Comparison of ENCODE assay signal across 9 cellular contexts in the genomic region with DNA sequence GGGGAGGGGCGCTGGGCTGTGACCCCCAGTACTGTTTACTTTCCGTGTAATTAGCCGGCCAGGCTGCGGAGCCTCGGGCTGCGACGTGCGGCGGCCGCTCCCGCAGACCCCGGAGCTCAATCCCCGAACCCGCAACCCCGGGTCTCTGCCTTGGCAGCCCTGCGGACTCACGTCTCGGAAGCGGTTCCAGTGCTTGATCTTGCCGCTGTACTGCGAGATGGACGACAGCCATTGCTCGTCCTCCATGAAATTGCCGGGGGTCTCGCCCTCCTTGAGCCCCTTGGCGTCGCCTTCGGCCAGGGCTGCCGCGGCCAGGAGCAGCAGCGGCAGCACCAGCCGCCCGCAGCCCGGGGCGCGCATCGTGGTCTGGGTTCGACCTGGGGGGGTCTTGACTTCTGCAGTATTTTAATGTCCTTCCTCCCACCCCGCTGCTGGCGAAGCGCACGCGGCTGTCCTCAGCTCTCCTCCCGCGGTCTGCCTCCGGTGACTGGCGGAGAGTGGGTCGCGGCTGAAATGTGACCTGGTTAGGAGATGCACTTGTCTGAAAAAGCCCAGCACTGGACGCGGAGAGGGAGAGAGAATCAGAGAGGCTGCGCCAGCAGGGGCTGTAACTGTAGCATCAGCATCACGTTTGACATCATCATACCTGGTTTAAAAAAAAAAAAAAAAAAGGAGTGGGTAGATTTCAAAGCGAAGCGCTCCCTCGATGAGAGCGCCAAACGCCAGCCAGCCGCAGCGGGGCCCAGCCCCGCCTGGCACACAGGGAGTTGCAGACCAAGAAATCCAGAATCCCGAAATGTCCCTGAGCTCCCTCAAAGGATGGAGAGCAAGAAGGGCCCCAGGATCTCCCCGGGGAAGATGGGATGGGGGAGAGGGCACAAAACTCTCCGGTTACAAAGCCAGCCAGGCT.
DNase-seq lines count a peak whose midpoint lies in the region; ATAC-seq lines count a peak whose summit lies in the region.
"Had no signal": no experiment of that assay in that cellular context is flagged by ENCODE, and none has a peak within 500 bp of the region (broad histone marks: within the 10 kb centered on the region; RNA-seq: fewer than 3 reads in every experiment).

A gene with protein sequence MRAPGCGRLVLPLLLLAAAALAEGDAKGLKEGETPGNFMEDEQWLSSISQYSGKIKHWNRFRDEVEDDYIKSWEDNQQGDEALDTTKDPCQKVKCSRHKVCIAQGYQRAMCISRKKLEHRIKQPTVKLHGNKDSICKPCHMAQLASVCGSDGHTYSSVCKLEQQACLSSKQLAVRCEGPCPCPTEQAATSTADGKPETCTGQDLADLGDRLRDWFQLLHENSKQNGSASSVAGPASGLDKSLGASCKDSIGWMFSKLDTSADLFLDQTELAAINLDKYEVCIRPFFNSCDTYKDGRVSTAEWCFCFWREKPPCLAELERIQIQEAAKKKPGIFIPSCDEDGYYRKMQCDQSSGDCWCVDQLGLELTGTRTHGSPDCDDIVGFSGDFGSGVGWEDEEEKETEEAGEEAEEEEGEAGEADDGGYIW (minus strand): TSS at position 583 of the 910 bp plus-strand sequence. CDS start 223 bp downstream, at position 360.

- H3K4me1 Mint-ChIP-seq in stimulated activated naive B cell treated with anti-CD40 and anti-IgM and Interleukin-4, amounts not matched to agents 10 μg/mL and 1 μg/mL and 100 μg/mL, for 72 hours: peaks cover 28 to 49% of the 10 kb centered on the region in 2 donors

- peaks cover 37% of the 10 kb centered on the region for H3K36me3 ChIP-seq in effector memory CD4-positive, alpha-beta T cell (ENCODE audit: control insufficient read depth, insufficient read depth, low read length)
- H3K36me3 ChIP-seq in mucosa of stomach (ENCODE audit: control insufficient read depth, insufficient read depth, low read length): no peaks in the 10 kb centered on the region

- peak within 1 kb of the TSS; percentile 99 for H3K4me3 ChIP-seq in effector memory CD4-positive, alpha-beta T cell (ENCODE audit: insufficient read depth, low read depth, low read length, poor library complexity, severe bottlenecking)
- no peak within 1 kb of the TSS for H3K4me3 ChIP-seq in mucosa of stomach (ENCODE audit: low read length)

- no peaks in the 10 kb centered on the region for H3K27me3 ChIP-seq in effector memory CD4-positive, alpha-beta T cell (replicated peaks; ENCODE audit: control insufficient read depth, insufficient read depth, low read length, poor library complexity, severe bottlenecking)
- H3K27me3 ChIP-seq in mucosa of stomach (ENCODE audit: control insufficient read depth, insufficient read depth, low read length): peaks cover 48% of the 10 kb centered on the region

- peak within 1 kb of the TSS; percentile 96 for H3K27ac Mint-ChIP-seq in stimulated activated naive B cell treated with anti-CD40 and anti-IgM and Interleukin-4, amounts not matched to agents 10 μg/mL and 1 μg/mL and 100 μg/mL, for 72 hours

- DNase-seq in DMS 273 (lab: John Stamatoyannopoulos, UW; ENCODE audit: unreplicated experiment) (peak; percentile 68), DMS 273 treated with DMSO at 0.1 percent for 48 hours (lab: John Stamatoyannopoulos, UW) (no peak)
- DNase-seq in activated CD8-positive, alpha-beta memory T cell treated with anti-CD3 and anti-CD28 coated beads for 24 hours: peak; percentile 85
- DNase-seq in effector memory CD4-positive, alpha-beta T cell: peak; percentile 74 to 78 (median 77)
- DNase-seq in stimulated activated naive B cell treated with anti-CD40 and anti-IgM and Interleukin-4, amounts not matched to agents 10 μg/mL and 1 μg/mL and 100 μg/mL, for 72 hours: peak; percentile 33

- H3K4me1 ChIP-seq in effector memory CD4-positive, alpha-beta T cell (ENCODE audit: control insufficient read depth, insufficient read depth, low read length, poor library complexity, severe bottlenecking): peaks cover 46% of the 10 kb centered on the region
- peaks cover 20% of the 10 kb centered on the region for H3K4me1 ChIP-seq in mucosa of stomach (ENCODE audit: control insufficient read depth, insufficient read depth, low read length)

- H3K9me3 ChIP-seq in effector memory CD4-positive, alpha-beta T cell (ENCODE audit: control insufficient read depth, low read length): no peaks in the 10 kb centered on the region
- no peaks in the 10 kb centered on the region for H3K9me3 ChIP-seq in mucosa of stomach (ENCODE audit: control insufficient read depth, low read length)

- H3K36me3 Mint-ChIP-seq in stimulated activated naive B cell treated with anti-CD40 and anti-IgM and Interleukin-4, amounts not matched to agents 10 μg/mL and 1 μg/mL and 100 μg/mL, for 72 hours: peaks cover 2 to 11% of the 10 kb centered on the region in 2 donors

- no peaks in the 10 kb centered on the region for H3K9me3 Mint-ChIP-seq in stimulated activated naive B cell treated with anti-CD40 and anti-IgM and Interleukin-4, amounts not matched to agents 10 μg/mL and 1 μg/mL and 100 μg/mL, for 72 hours

- peak within 1 kb of the TSS; percentile 45 for H3K9ac ChIP-seq in mucosa of stomach (ENCODE audit: low read length)

- peak within 1 kb of the TSS; percentile 89 to 99 for H3K4me3 Mint-ChIP-seq in stimulated activated naive B cell treated with anti-CD40 and anti-IgM and Interleukin-4, amounts not matched to agents 10 μg/mL and 1 μg/mL and 100 μg/mL, for 72 hours

- H3K27ac ChIP-seq in effector memory CD4-positive, alpha-beta T cell (ENCODE audit: insufficient read depth, low read length, poor library complexity, severe bottlenecking): peak within 1 kb of the TSS; percentile 93
- H3K27ac ChIP-seq: 22Rv1 had no signal

- ATAC-seq in stimulated activated naive B cell treated with anti-CD40 and anti-IgM and Interleukin-4, amounts not matched to agents 10 μg/mL and 1 μg/mL and 100 μg/mL, for 72 hours (replicated peaks): peak; percentile 71 to 73
- ATAC-seq in GM18517 (IDR thresholded peaks at IDR 0.05; ENCODE audit: unreplicated experiment): no peak
- ATAC-seq in HG03469 (IDR thresholded peaks at IDR 0.05; ENCODE audit: unreplicated experiment): no peak

- no peaks in the 10 kb centered on the region for H3K27me3 Mint-ChIP-seq in stimulated activated naive B cell treated with anti-CD40 and anti-IgM and Interleukin-4, amounts not matched to agents 10 μg/mL and 1 μg/mL and 100 μg/mL, for 72 hours

Comparison
In these comparisons a context has a peak if more than half of its experiments do, and no peak if none do; other contexts are left out.
1. ATAC-seq: peak in stimulated activated naive B cell treated with anti-CD40 and anti-IgM and Interleukin-4, amounts not matched to agents 10 μg/mL and 1 μg/mL and 100 μg/mL, for 72 hours (2 of 2); none in GM18517 (single experiment) and HG03469 (single experiment).